Comparison of ENCODE assay signal across 35 cellular contexts in genomic region chr17:65985571-65985970, GRCh38.
"Had no signal": no experiment of that assay in that cellular context is flagged by ENCODE, and none has a peak within 500 bp of the region (broad histone marks: within the 10 kb centered on the region; RNA-seq: fewer than 3 reads in every experiment).

No MANE protein-coding gene starts in this region.

- H3K4me3 ChIP-seq: ascending aorta, Peyer's patch, SJSA1 had no signal

- H3K4me2 ChIP-seq: SK-N-SH had no signal

- H3K27me3 ChIP-seq: ascending aorta, brain microvascular endothelial cell, Peyer's patch, SJSA1 had no signal

- H3K4me1 ChIP-seq: ascending aorta, Peyer's patch, SJSA1 had no signal

- ATAC-seq: activated CD8-positive, alpha-beta T cell treated with anti-CD3 and anti-CD28 coated beads for 36 hours; activated T-cell treated with anti-CD3 and anti-CD28 coated beads, Interleukin-2, amount 50 U/mL, for 72 hours; activated T-helper 17 cell treated with anti-CD3 and anti-CD28 coated beads, Interleukin-2, amount 50 U/mL, for 72 hours; PC-3 had no signal

- H3K27ac ChIP-seq: ascending aorta, brain microvascular endothelial cell, Peyer's patch, SJSA1 had no signal

- DNase-seq: activated CD4-positive, alpha-beta T cell treated with anti-CD3 and anti-CD28 coated beads, Interleukin-2, amount 10 ng/mL, durations not matched to agents 24 days and 14 days; activated CD4-positive, alpha-beta T cell treated with anti-CD3 and anti-CD28 coated beads, Interleukin-2, amount 50 U/mL, for 4 hours; activated CD8-positive, alpha-beta T cell treated with anti-CD3 and anti-CD28 coated beads for 36 hours; activated effector memory CD4-positive, alpha-beta T cell treated with anti-CD3 and anti-CD28 coated beads, Interleukin-2, amount 50 U/mL, for 16 hours; activated naive CD4-positive, alpha-beta T cell; activated naive CD4-positive, alpha-beta T cell treated with anti-CD3 and anti-CD28 coated beads, Interleukin-2, amount 50 U/mL, for 16 hours; activated naive CD8-positive, alpha-beta T cell treated with anti-CD3 and anti-CD28 coated beads for 36 hours; activated T-cell treated with anti-CD3 and anti-CD28 coated beads, Interleukin-2, amount 50 U/mL, for 1 hour; activated T-cell treated with anti-CD3 and anti-CD28 coated beads, Interleukin-2, amount 50 U/mL, for 72 hours; amygdala; brain microvascular endothelial cell; central memory CD4-positive, alpha-beta T cell; Karpas-422; KBM-7; MM.1S; MV-4-11; NCI-H1092; NCI-H1436 treated with DMSO at 0.1 percent for 48 hours; NCI-H1694 treated with DMSO at 0.1 percent for 48 hours; NCI-H2029; NCI-H2171; NCI-H510A; NCI-H526; NCI-H748 treated with DMSO at 0.1 percent for 48 hours; NK-92 treated with Interleukin-12 subunit alpha and Interleukin-12 subunit beta, amount 100 ng/mL, for 24 hours; PC-3; Peyer's patch; RPMI8226; SHP77 treated with DMSO at 0.1 percent for 48 hours; SK-N-SH; T-helper 2 cell; T-helper 9 cell had no signal

- H3K36me3 ChIP-seq: ascending aorta, brain microvascular endothelial cell, Peyer's patch, SJSA1 had no signal
